15 cellular contexts compared by ENCODE assay signal in the genomic region with DNA sequence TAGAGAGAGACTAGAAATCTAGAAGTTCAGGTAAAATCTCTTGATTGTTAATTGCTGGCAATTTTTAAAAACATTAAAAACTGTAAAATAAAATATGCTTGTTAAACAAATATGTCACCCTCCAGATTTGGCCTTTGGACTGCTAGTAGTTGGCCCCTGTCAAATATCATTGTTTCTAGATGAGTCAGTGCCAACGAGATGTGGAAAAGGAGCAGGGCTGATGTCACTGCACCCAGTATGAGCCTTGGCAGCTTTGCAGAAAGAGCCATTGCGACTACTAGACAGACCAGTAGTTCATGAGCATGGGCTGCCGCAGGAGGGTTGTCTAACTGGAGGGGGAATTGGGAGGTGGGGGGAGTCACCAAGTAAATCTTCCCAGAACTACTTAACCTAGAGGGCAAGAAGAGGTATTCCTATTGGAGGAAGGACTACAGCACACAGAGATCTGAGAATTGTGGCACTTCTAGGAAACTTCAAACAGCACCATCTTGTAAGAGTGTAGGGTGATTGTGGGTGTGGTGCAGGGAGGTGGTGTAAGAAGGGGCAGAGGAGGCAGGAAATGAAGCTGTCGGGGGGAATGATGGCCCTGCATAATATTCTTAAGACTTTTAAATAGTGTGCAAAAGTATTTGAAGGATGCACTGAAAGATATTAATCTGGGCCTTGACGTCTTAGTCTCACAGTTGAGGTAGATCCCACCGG. TPM values are rescaled to one million over a fixed set of nuclear protein-coding genes. Genes with fewer than 3 reads are reported as not detected.
A peak's percentile ranks its signal among the peaks of the same experiment; 100 is the strongest.
DNase-seq lines count a peak whose midpoint lies in the region; ATAC-seq, FAIRE-seq and TF ChIP-seq lines count a peak whose summit lies in the region.
"Had no signal": no experiment of that assay in that cellular context is flagged by ENCODE, and none has a peak within 500 bp of the region (broad histone marks: within the 10 kb centered on the region; RNA-seq: fewer than 3 reads in every experiment).

No MANE protein-coding gene starts in this region.

- 0 out of 2 replicates have a peak overlapping the region, but pooled peaks have one; percentile 17 for H3K27ac ChIP-seq in SJSA1
- H3K27ac ChIP-seq: body of pancreas, thoracic aorta had no signal

- peaks cover 6 to 11% of the 10 kb centered on the region in 2 donors for H3K4me1 Mint-ChIP-seq in natural killer cell treated with Interleukin-12 subunit alpha and Interleukin-12 subunit beta and Interleukin-15 and Interleukin-18, amount 100 ng/mL, for 72 hours (ENCODE audit: low read depth in 2 of 2)
- peaks cover 0 to 6% of the 10 kb centered on the region in 2 donors for H3K4me1 Mint-ChIP-seq in natural killer cell
- H3K4me1 Mint-ChIP-seq: nephron had no signal

- H3K36me3 ChIP-seq in SJSA1 (no peaks in the 10 kb centered on the region), mucosa of descending colon (ENCODE audit: low read depth) (no peaks in the 10 kb centered on the region)
- H3K36me3 ChIP-seq: thoracic aorta had no signal

- peak overlapping the region; percentile 76 to 86 for H3K27ac Mint-ChIP-seq in natural killer cell treated with Interleukin-12 subunit alpha and Interleukin-12 subunit beta and Interleukin-15 and Interleukin-18, amount 100 ng/mL, for 72 hours
- no peak overlapping the region for H3K27ac Mint-ChIP-seq in natural killer cell
- H3K27ac Mint-ChIP-seq: CD8-positive, alpha-beta T cell; nephron had no signal

- no peaks in the 10 kb centered on the region; the same call in 1 of the 2 replicates for H3K9me3 ChIP-seq in SJSA1 (replicated peaks)
- no peaks in the 10 kb centered on the region for H3K9me3 ChIP-seq in mucosa of descending colon
- H3K9me3 ChIP-seq: body of pancreas, thoracic aorta had no signal

- H3K27me3 Mint-ChIP-seq in natural killer cell treated with Interleukin-12 subunit alpha and Interleukin-12 subunit beta and Interleukin-15 and Interleukin-18, amount 100 ng/mL, for 72 hours: peaks cover 0 to 3% of the 10 kb centered on the region in 2 donors
- H3K27me3 Mint-ChIP-seq in natural killer cell (ENCODE audit: low read depth in 2 of 2): peaks cover 5 to 6% of the 10 kb centered on the region in 2 donors

- no peak for DNase-seq in natural killer cell treated with Interleukin-12 subunit alpha and Interleukin-12 subunit beta and Interleukin-15 and Interleukin-18, amount 100 ng/mL, for 72 hours (ENCODE audit: low spot score)
- DNase-seq in natural killer cell (no peak), SJSA1 (ENCODE audit: low read depth in 1 of 2, low spot score in 2 of 2) (peak; percentile 42 to 65), fibroblast of gingiva (ENCODE audit: low read depth) (peak; percentile 83), urothelium cell line (ENCODE audit: low spot score) (peak; percentile 72), mucosa of descending colon (no peak), GM19238 (ENCODE audit: insufficient read length, low spot score) (no peak)
- DNase-seq: activated CD4-positive, alpha-beta T cell treated with anti-CD3 and anti-CD28 coated beads for 48 hours; body of pancreas; CD8-positive, alpha-beta T cell; NCI-H187 treated with DMSO at 0.1 percent for 48 hours had no signal

- TF ChIP-seq CTCF in natural killer cell (IDR thresholded peaks at IDR 0.05) (no peak), mucosa of descending colon (IDR thresholded peaks at IDR 0.05) (no peak)

- H3K4me3 ChIP-seq in SJSA1: no peak overlapping the region
- H3K4me3 ChIP-seq in mucosa of descending colon: no peak overlapping the region
- H3K4me3 ChIP-seq: body of pancreas, thoracic aorta had no signal

- H3K36me3 Mint-ChIP-seq in natural killer cell treated with Interleukin-12 subunit alpha and Interleukin-12 subunit beta and Interleukin-15 and Interleukin-18, amount 100 ng/mL, for 72 hours: peaks cover 5% of the 10 kb centered on the region
- H3K36me3 Mint-ChIP-seq in natural killer cell: no peaks in the 10 kb centered on the region
- H3K36me3 Mint-ChIP-seq: CD8-positive, alpha-beta T cell had no signal

- H3K4me3 Mint-ChIP-seq in natural killer cell treated with Interleukin-12 subunit alpha and Interleukin-12 subunit beta and Interleukin-15 and Interleukin-18, amount 100 ng/mL, for 72 hours: peak overlapping the region; percentile 57
- H3K4me3 Mint-ChIP-seq in natural killer cell: no peak overlapping the region
- H3K4me3 Mint-ChIP-seq: CD8-positive, alpha-beta T cell; nephron had no signal

- FAIRE-seq in urothelium cell line (lab: Jason Lieb, UNC): no peak

- peak; percentile 77 to 93 for ATAC-seq in natural killer cell treated with Interleukin-12 subunit alpha and Interleukin-12 subunit beta and Interleukin-15 and Interleukin-18, amount 100 ng/mL, for 72 hours
- no peak for ATAC-seq in natural killer cell
- ATAC-seq in mucosa of descending colon: no peak
- no peak for ATAC-seq in GM21360 (IDR thresholded peaks at IDR 0.05; ENCODE audit: unreplicated experiment)
- ATAC-seq: body of pancreas; CD8-positive, alpha-beta T cell; Panc1 had no signal

- H3K4me1 ChIP-seq in SJSA1 (replicated peaks) (peaks cover 31% of the 10 kb centered on the region), mucosa of descending colon (ENCODE audit: low read depth) (no peaks in the 10 kb centered on the region)
- H3K4me1 ChIP-seq: body of pancreas had no signal

- H3K27me3 ChIP-seq in SJSA1 (replicated peaks): no peaks in the 10 kb centered on the region
- H3K27me3 ChIP-seq: body of pancreas had no signal

- intact Hi-C loops in natural killer cell (cut with micrococcal nuclease): no loop called here
- intact Hi-C loops in mucosa of descending colon (cut with DNase I, micrococcal nuclease): no loop called here

- peaks cover 3% of the 10 kb centered on the region for H3K9me3 Mint-ChIP-seq in natural killer cell treated with Interleukin-12 subunit alpha and Interleukin-12 subunit beta and Interleukin-15 and Interleukin-18, amount 100 ng/mL, for 72 hours
- peaks cover 0 to 3% of the 10 kb centered on the region in 2 donors for H3K9me3 Mint-ChIP-seq in natural killer cell

RNA-seq across cellular contexts. Expression of gene DOCK2, which starts 7.1 kb away (rescaled TPM):
- total RNA-seq in natural killer cell treated with Interleukin-12 subunit alpha and Interleukin-12 subunit beta and Interleukin-15 and Interleukin-18, amount 100 ng/mL, for 72 hours: 100 to 1,000 TPM; 461 to 526 TPM
- 100 to 1,000 TPM; 317 to 361 (median 320) TPM for total RNA-seq in natural killer cell
- 1.5 and 3.5 TPM in 2 replicates for total RNA-seq in SJSA1 (2014; rRNA removed; shearing (Covaris generic))
- total RNA-seq in mucosa of descending colon: 10 to 100 TPM in 2 of 3 donors, 1 to 10 TPM in 1; 7.2 to 20.1 (median 18.1) TPM

RNA-seq across cellular contexts. Expression of gene SPDL1, which starts 46.4 kb away (rescaled TPM):
- 10 to 100 TPM; 32.8 to 70.8 TPM for total RNA-seq in natural killer cell treated with Interleukin-12 subunit alpha and Interleukin-12 subunit beta and Interleukin-15 and Interleukin-18, amount 100 ng/mL, for 72 hours
- total RNA-seq in natural killer cell (10 to 100 TPM in 2 of 3 donors, 1 to 10 TPM in 1; 6.5 to 19.1 (median 10.2) TPM), mucosa of descending colon (10 to 100 TPM in 1 of 3 donors, 1 to 10 TPM in 2; 4.5 to 12.5 (median 5.8) TPM)
- total RNA-seq in SJSA1 (2014; rRNA removed; shearing (Covaris generic)): 138 and 184 TPM in 2 replicates

Comparison
In these comparisons a context has a peak if more than half of its experiments do, and no peak if none do; other contexts are left out.
1. ATAC-seq: peak in natural killer cell treated with Interleukin-12 subunit alpha and Interleukin-12 subunit beta and Interleukin-15 and Interleukin-18, amount 100 ng/mL, for 72 hours (2 of 2); none in natural killer cell (0 of 3), mucosa of descending colon (single experiment) and GM21360 (single experiment).
2. H3K27ac Mint-ChIP-seq: peak in natural killer cell treated with Interleukin-12 subunit alpha and Interleukin-12 subunit beta and Interleukin-15 and Interleukin-18, amount 100 ng/mL, for 72 hours (2 of 2); none in natural killer cell (0 of 2).
3. DNase-seq: peak in SJSA1 (2 of 2), fibroblast of gingiva (single experiment) and urothelium cell line (single experiment); none in natural killer cell treated with Interleukin-12 subunit alpha and Interleukin-12 subunit beta and Interleukin-15 and Interleukin-18, amount 100 ng/mL, for 72 hours (single experiment), natural killer cell (single experiment), mucosa of descending colon (0 of 3) and GM19238 (single experiment).
4. RNA of gene DOCK2, which starts 7.1 kb away (total RNA-seq): 461 to 526 TPM in natural killer cell treated with Interleukin-12 subunit alpha and Interleukin-12 subunit beta and Interleukin-15 and Interleukin-18, amount 100 ng/mL, for 72 hours and 317 to 361 TPM in natural killer cell; 7.2 to 20.1 TPM in mucosa of descending colon and 1.5 to 3.5 TPM in SJSA1; every median in the first group is over 10 times any median in the second.